Comparison of ENCODE assay signal across 8 cellular contexts in genomic region chr2:119826370-119826961, GRCh38.
DNase-seq lines count a peak whose midpoint lies in the region; ATAC-seq and TF ChIP-seq lines count a peak whose summit lies in the region.

No MANE protein-coding gene starts in this region.

- no peak overlapping the region for H3K27ac ChIP-seq in Karpas-422 (ENCODE audit: low read length)
- H3K27ac ChIP-seq in gastrocnemius medialis, result peak overlapping the region in 1 of 4 donors; percentile 26

- H3K9me2 ChIP-seq in Karpas-422 (replicated peaks; ENCODE audit: insufficient read depth, low read length), result no peaks in the 10 kb centered on the region

- H3K9me3 Mint-ChIP-seq in Caco-2 (ENCODE audit: unreplicated experiment), result peaks cover 10% of the 10 kb centered on the region

- no peak for TF ChIP-seq POLR2A in gastrocnemius medialis (IDR thresholded peaks at IDR 0.05)

- POLR2A ChIA-PET in Caco-2 (lab: Charles Lee), result no interaction called here

- no peak overlapping the region for H2AFZ ChIP-seq in Karpas-422 (ENCODE audit: low read length)

- H3K36me3 ChIP-seq in Caco-2 (ENCODE audit: control insufficient read depth, insufficient read depth, low read length), result no peaks in the 10 kb centered on the region
- no peaks in the 10 kb centered on the region for H3K36me3 ChIP-seq in Karpas-422 (ENCODE audit: insufficient read depth, low read length)
- no peaks in the 10 kb centered on the region for H3K36me3 ChIP-seq in gastrocnemius medialis

- peaks cover 16% of the 10 kb centered on the region for H3K79me2 ChIP-seq in Karpas-422 (ENCODE audit: low read length)

- in situ Hi-C loops in gastrocnemius medialis (cut with MboI; ENCODE audit: low sequenced_read_pairs in 4 of 4), result loop anchor here in 1 of 4 donors (10.0 kb wide), 1 partner anchor 72 kb away; the partner anchor contains the start of gene PTPN4

- H4K20me1 ChIP-seq in Karpas-422 (ENCODE audit: insufficient read depth, low read depth, low read length), result no peaks in the 10 kb centered on the region

- peak; percentile 48 to 65 for DNase-seq in Caco-2
- peak; percentile 77 for DNase-seq in Karpas-422
- DNase-seq in activated CD4-positive, alpha-beta T cell treated with anti-CD3 and anti-CD28 coated beads, Interleukin-2, amount 50 U/mL, for 48 hours, result peak; percentile 33 to 44
- DNase-seq in glomerular visceral epithelial cell (ENCODE audit: extremely low spot score), result peak; percentile 48
- DNase-seq in gastrocnemius medialis, result no peak
- DNase-seq in activated CD4-positive, CD25-positive, alpha-beta regulatory T cell (lab: John Stamatoyannopoulos, UW), result no peak
- DNase-seq in NCI-H1436 (lab: John Stamatoyannopoulos, UW), result no peak

- H3K27ac Mint-ChIP-seq in Caco-2 (ENCODE audit: unreplicated experiment), result no peak overlapping the region

- BruUV-seq in Caco-2 (replicated peaks; lab: Mats Ljungman, UMichigan), result no TSS peak

- peaks cover 7% of the 10 kb centered on the region for H3K4me1 Mint-ChIP-seq in Caco-2 (ENCODE audit: low read depth, unreplicated experiment)

- intact Hi-C loops in Caco-2 (cut with micrococcal nuclease; ENCODE audit: unreplicated experiment) (loop anchor here (1.0 to 10.0 kb wide), 4 partner anchors 73 to 348 kb away; no protein-coding TSS in a partner anchor), gastrocnemius medialis (cut with DNase I; ENCODE audit: low total_unique reads) (no loop called here)

- H3K9ac ChIP-seq in Karpas-422 (ENCODE audit: low read length), result no peak overlapping the region

- ATAC-seq in GM18870 (IDR thresholded peaks at IDR 0.05; ENCODE audit: unreplicated experiment) (peak; percentile 57), gastrocnemius medialis (no peak)

- no peak overlapping the region for H3K4me3 Mint-ChIP-seq in Caco-2 (ENCODE audit: unreplicated experiment)

- peaks cover 7% of the 10 kb centered on the region for H3K36me3 Mint-ChIP-seq in Caco-2 (ENCODE audit: insufficient read depth, unreplicated experiment)

- H3K9me3 ChIP-seq in Caco-2, result no peaks in the 10 kb centered on the region
- no peaks in the 10 kb centered on the region for H3K9me3 ChIP-seq in Karpas-422 (ENCODE audit: low read length)
- peaks cover 0 to 4% (median 0%) of the 10 kb centered on the region in 3 donors for H3K9me3 ChIP-seq in gastrocnemius medialis

- H3K27me3 ChIP-seq in Caco-2 (replicated peaks; ENCODE audit: control insufficient read depth, insufficient read depth, low read length) (no peaks in the 10 kb centered on the region), Karpas-422 (ENCODE audit: low read length) (no peaks in the 10 kb centered on the region), gastrocnemius medialis (no peaks in the 10 kb centered on the region)

- H3K4me1 ChIP-seq in Caco-2, result 0 out of 2 replicates have a peak, but pooled peaks cover 4% of the 10 kb centered on the region
- peaks cover 13% of the 10 kb centered on the region for H3K4me1 ChIP-seq in Karpas-422 (ENCODE audit: low read length)
- H3K4me1 ChIP-seq in gastrocnemius medialis, result peaks cover 13 to 32% of the 10 kb centered on the region in 2 donors

- H3K4me3 ChIP-seq in Caco-2 (ENCODE audit: low read depth, low read length) (no peak overlapping the region), Karpas-422 (ENCODE audit: low read length) (no peak overlapping the region), gastrocnemius medialis (no peak overlapping the region)

- no peaks in the 10 kb centered on the region for H3K27me3 Mint-ChIP-seq in Caco-2 (ENCODE audit: insufficient read depth, unreplicated experiment)

- peak overlapping the region; percentile 36 for H3K4me2 ChIP-seq in Karpas-422 (ENCODE audit: low read depth, low read length, poor library complexity, severe bottlenecking)

- TF ChIP-seq CTCF in Caco-2 (IDR thresholded peaks at IDR 0.05; ENCODE audit: insufficient read depth in 1 of 2, low read depth in 1 of 2, low read length in 1 of 2, severe bottlenecking in 1 of 2, unreplicated experiment in 1 of 2) (peak; percentile 71 to 90), gastrocnemius medialis (IDR thresholded peaks at IDR 0.05 in 4 of 5, conservative IDR thresholded peaks at IDR 0.05 in 1 of 5) (peak in 3 of 5 experiments; percentile 29 to 40 (median 37))

- CTCF ChIA-PET in Caco-2 (lab: Charles Lee), result interaction anchor here (1.0 to 1.1 kb wide), 2 partner anchors 11 to 124 kb away, joined by 3 to 6 read pairs; no protein-coding TSS in a partner anchor

Comparison
In these comparisons a context has a peak if more than half of its experiments do, and no peak if none do; other contexts are left out.
1. DNase-seq: peak in Caco-2 (2 of 2), Karpas-422 (single experiment), activated CD4-positive, alpha-beta T cell treated with anti-CD3 and anti-CD28 coated beads, Interleukin-2, amount 50 U/mL, for 48 hours (2 of 2) and glomerular visceral epithelial cell (single experiment); none in gastrocnemius medialis (0 of 2), activated CD4-positive, CD25-positive, alpha-beta regulatory T cell (0 of 4) and NCI-H1436 (single experiment).